ENCODE assay signal across 1 cellular context in the genomic region with DNA sequence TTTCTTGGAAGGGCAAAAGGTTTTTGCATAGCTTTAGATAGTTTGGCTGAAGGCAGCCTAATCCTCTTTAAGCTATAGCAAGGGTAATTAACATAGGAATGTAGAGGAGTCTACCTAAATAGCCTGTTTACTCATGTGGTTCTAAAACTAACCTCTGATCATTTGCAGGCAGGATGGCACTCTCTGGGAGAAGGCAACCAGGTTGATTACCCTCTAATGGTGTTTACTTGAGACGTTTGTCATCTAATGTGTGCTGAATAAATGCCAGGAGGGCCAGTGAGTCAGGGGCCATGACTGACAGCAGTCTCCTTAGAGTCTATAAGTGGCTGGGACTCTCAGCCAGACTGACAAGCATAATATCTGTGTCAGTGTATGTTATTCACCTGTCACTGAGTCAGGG.
TF ChIP-seq lines count a peak whose summit lies in the region.

No MANE protein-coding gene starts in this region.

TF ChIP-seq in neural cell, 6 proteins besides CTCF, POLR2A, EP300 and RAD21:
- TF ChIP-seq POLR2AphosphoS5 (IDR thresholded peaks at IDR 0.05) (peak; percentile 34), MXI1 (conservative IDR thresholded peaks at IDR 0.05; ENCODE audit: poor library complexity, severe bottlenecking) (no peak), TAF1 (IDR thresholded peaks at IDR 0.05; ENCODE audit: low read depth) (no peak)
